In the genomic region with DNA sequence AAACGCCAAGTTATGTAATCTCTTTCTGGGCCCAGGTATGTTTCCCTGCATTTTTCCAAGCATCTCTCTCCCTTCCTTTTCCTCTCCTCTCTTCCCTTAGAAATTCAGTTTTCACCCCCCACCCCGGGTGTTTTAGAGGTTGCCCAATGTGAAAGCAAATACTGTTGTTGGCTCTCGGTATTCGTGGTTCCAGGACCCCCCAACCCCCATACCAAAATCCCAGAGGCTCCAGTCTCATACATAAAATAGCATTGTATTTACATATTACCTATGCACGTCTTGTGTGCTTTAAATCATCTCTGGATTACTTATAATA, we compare ENCODE assay signal across 8 cellular contexts. TPM values are rescaled to one million over a fixed set of nuclear protein-coding genes. Genes with fewer than 3 reads are reported as not detected.
DNase-seq lines count a peak whose midpoint lies in the region; ATAC-seq, FAIRE-seq and TF ChIP-seq lines count a peak whose summit lies in the region.

No MANE protein-coding gene starts in this region.

- H3K27me3 ChIP-seq in astrocyte (ENCODE audit: insufficient read depth, low read length) (no peaks in the 10 kb centered on the region), skeletal muscle tissue (ENCODE audit: control insufficient read depth in 3 of 3, insufficient read depth in 3 of 3, low read length in 3 of 3) (no peaks in the 10 kb centered on the region)

- peaks cover 10% of the 10 kb centered on the region for H3K4me1 Mint-ChIP-seq in activated CD4-positive, alpha-beta T cell treated with anti-CD3 and anti-CD28 coated beads, Interleukin-2, amount 10 ng/mL, durations not matched to agents 24 days and 14 days
- H3K4me1 Mint-ChIP-seq in astrocyte (ENCODE audit: low read depth, unreplicated experiment): no peaks in the 10 kb centered on the region

- peaks cover 3% of the 10 kb centered on the region for H3K27me3 Mint-ChIP-seq in activated CD4-positive, alpha-beta T cell treated with anti-CD3 and anti-CD28 coated beads, Interleukin-2, amount 10 ng/mL, durations not matched to agents 24 days and 14 days
- H3K27me3 Mint-ChIP-seq in astrocyte (ENCODE audit: low read depth, unreplicated experiment): no peaks in the 10 kb centered on the region

- no peak for TF ChIP-seq CTCF in astrocyte (IDR thresholded peaks at IDR 0.05; ENCODE audit: insufficient read depth, low read depth, low read length)

- H3K27ac ChIP-seq in astrocyte (ENCODE audit: low read depth, low read length) (no peak overlapping the region), skeletal muscle tissue (ENCODE audit: low read depth, low read length) (no peak overlapping the region)

- FAIRE-seq in astrocyte (lab: Jason Lieb, UNC): no peak

- no peaks in the 10 kb centered on the region for H3K36me3 Mint-ChIP-seq in activated CD4-positive, alpha-beta T cell treated with anti-CD3 and anti-CD28 coated beads, Interleukin-2, amount 10 ng/mL, durations not matched to agents 24 days and 14 days (ENCODE audit: low read depth)
- H3K36me3 Mint-ChIP-seq in astrocyte (ENCODE audit: low read depth, unreplicated experiment): no peaks in the 10 kb centered on the region

- H3K4me1 ChIP-seq in astrocyte (ENCODE audit: insufficient read depth, low read length) (no peaks in the 10 kb centered on the region), skeletal muscle tissue (ENCODE audit: control insufficient read depth in 3 of 3, insufficient read depth in 3 of 3, low read length in 3 of 3) (peaks cover 10 to 14% (median 13%) of the 10 kb centered on the region in 3 donors)

- H3K4me3 Mint-ChIP-seq in activated CD4-positive, alpha-beta T cell treated with anti-CD3 and anti-CD28 coated beads, Interleukin-2, amount 10 ng/mL, durations not matched to agents 24 days and 14 days: peak overlapping the region; percentile 59
- H3K4me3 Mint-ChIP-seq in astrocyte (ENCODE audit: unreplicated experiment): peak overlapping the region; percentile 7

- no peaks in the 10 kb centered on the region for H3K9me3 Mint-ChIP-seq in activated CD4-positive, alpha-beta T cell treated with anti-CD3 and anti-CD28 coated beads, Interleukin-2, amount 10 ng/mL, durations not matched to agents 24 days and 14 days
- no peaks in the 10 kb centered on the region for H3K9me3 Mint-ChIP-seq in astrocyte (ENCODE audit: unreplicated experiment)

- H3K4me3 ChIP-seq in astrocyte (ENCODE audit: insufficient read depth, low read depth, low read length): peak overlapping the region; percentile 18
- peak overlapping the region; percentile 19 to 54 (median 54) for H3K4me3 ChIP-seq in skeletal muscle tissue (ENCODE audit: low read length in 3 of 3)

- H3K36me3 ChIP-seq in astrocyte (ENCODE audit: insufficient read depth, low read length): no peaks in the 10 kb centered on the region
- no peaks in the 10 kb centered on the region for H3K36me3 ChIP-seq in skeletal muscle tissue (ENCODE audit: control insufficient read depth in 3 of 3, insufficient read depth in 3 of 3, low read length in 3 of 3)

- no peak overlapping the region for H3K27ac Mint-ChIP-seq in activated CD4-positive, alpha-beta T cell treated with anti-CD3 and anti-CD28 coated beads, Interleukin-2, amount 10 ng/mL, durations not matched to agents 24 days and 14 days
- H3K27ac Mint-ChIP-seq in astrocyte (ENCODE audit: unreplicated experiment): no peak overlapping the region

- no peak for DNase-seq in activated CD4-positive, alpha-beta T cell treated with anti-CD3 and anti-CD28 coated beads, Interleukin-2, amount 10 ng/mL, durations not matched to agents 24 days and 14 days
- no peak for DNase-seq in activated CD4-positive, alpha-beta T cell treated with anti-CD3 and anti-CD28 coated beads for 48 hours
- DNase-seq in astrocyte (ENCODE audit: low read depth) (no peak), DMS 273 treated with DMSO at 0.1 percent for 48 hours (lab: John Stamatoyannopoulos, UW) (no peak), G401 (ENCODE audit: low spot score) (no peak)
- DNase-seq in activated CD4-positive, CD25-positive, alpha-beta regulatory T cell (lab: John Stamatoyannopoulos, UW): no peak

- H4K20me1 ChIP-seq in astrocyte (ENCODE audit: insufficient read depth, low read length): no peaks in the 10 kb centered on the region

- H3K9ac ChIP-seq in astrocyte (ENCODE audit: low read length) (peak overlapping the region; percentile 40), skeletal muscle tissue (ENCODE audit: low read depth in 1 of 3, low read length in 3 of 3) (peak overlapping the region in 2 of 3 donors; percentile 51)

- in situ Hi-C loops in G401 (cut with HindIII; ENCODE audit: low sequenced_read_pairs): no loop called here

- no peaks in the 10 kb centered on the region for H3K79me2 ChIP-seq in astrocyte (ENCODE audit: insufficient read depth, low read length)

- intact Hi-C loops in activated CD4-positive, alpha-beta T cell treated with anti-CD3 and anti-CD28 coated beads, Interleukin-2, amount 10 ng/mL, durations not matched to agents 24 days and 14 days (cut with micrococcal nuclease): loop anchor here (1.0 to 10.0 kb wide), 8 partner anchors 49 to 1643 kb away; a partner anchor contains a TSS

- no peaks in the 10 kb centered on the region for H3K9me3 ChIP-seq in astrocyte (ENCODE audit: insufficient read depth, low read depth, low read length)
- no peaks in the 10 kb centered on the region for H3K9me3 ChIP-seq in skeletal muscle tissue (ENCODE audit: control insufficient read depth in 3 of 3, low read length in 3 of 3)

- ATAC-seq in HG02884 (IDR thresholded peaks at IDR 0.05; ENCODE audit: unreplicated experiment): peak; percentile 24

- H3K4me2 ChIP-seq in astrocyte (ENCODE audit: low read length): peak overlapping the region; percentile 73

- H2AFZ ChIP-seq in astrocyte (ENCODE audit: low read depth, low read length): no peak overlapping the region

RNA-seq across cellular contexts. Expression of a gene that starts 48.8 kb away (rescaled TPM):
- 0.96 and 1.3 TPM in 2 replicates for total RNA-seq in activated CD4-positive, alpha-beta T cell treated with anti-CD3 and anti-CD28 coated beads, Interleukin-2, amount 10 ng/mL, durations not matched to agents 24 days and 14 days
- 6.0 and 7.4 TPM in 2 replicates for total RNA-seq in astrocyte
- total RNA-seq in skeletal muscle tissue: 1.6 TPM
- total RNA-seq in G401 (2014; rRNA removed; shearing (Covaris generic)): 2.3 and 5.2 TPM in 2 replicates
